ENCODE assay signal across 9 cellular contexts in the genomic region with DNA sequence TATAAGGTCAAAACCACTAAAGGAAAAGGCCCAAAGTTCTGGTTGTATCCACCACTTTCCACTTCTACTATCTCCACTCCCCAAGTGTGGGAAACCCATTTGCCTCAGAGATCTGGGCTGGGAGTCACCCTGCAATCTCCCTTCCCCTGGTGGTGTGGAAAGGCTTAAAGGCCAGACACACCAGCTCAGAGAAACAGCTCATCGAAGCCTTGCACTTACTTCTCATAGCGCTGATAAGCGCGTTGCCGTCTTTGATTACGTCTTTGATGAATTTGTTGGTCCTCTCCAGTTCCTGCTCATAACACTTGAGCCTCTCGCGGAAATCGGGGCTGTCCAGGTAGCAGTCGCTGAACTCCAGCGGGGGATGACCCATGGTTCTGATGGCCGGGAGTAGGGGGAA. TPM values are rescaled to one million over a fixed set of nuclear protein-coding genes. Genes with fewer than 3 reads are reported as not detected.
DNase-seq lines count a peak whose midpoint lies in the region; ATAC-seq, FAIRE-seq and TF ChIP-seq lines count a peak whose summit lies in the region.
"Had no signal": no experiment of that assay in that cellular context is flagged by ENCODE, and none has a peak within 500 bp of the region (broad histone marks: within the 10 kb centered on the region; RNA-seq: fewer than 3 reads in every experiment).

No MANE protein-coding gene starts in this region.

- no peak for DNase-seq in T-helper 2 cell treated with Interferon-gamma antibody and Interleukin-4, amounts not matched to agents 5 μg/mL and 100 μg/mL, for 36 hours (ENCODE audit: low spot score)
- no peak for DNase-seq in T-helper 2 cell
- DNase-seq in breast epithelium (ENCODE audit: low spot score in 2 of 2) = no peak
- no peak for DNase-seq in HepG2 (ENCODE audit: low spot score)
- no peak for DNase-seq in tibial artery
- no peak for DNase-seq in activated CD4-positive, alpha-beta T cell treated with anti-CD3 and anti-CD28 coated beads, Interleukin-2, amount 50 U/mL, for 1 hour
- DNase-seq: DND-41 had no signal

- H3K79me2 ChIP-seq in HepG2 (ENCODE audit: insufficient read depth, low read length) = no peaks in the 10 kb centered on the region

- peaks cover 60% of the 10 kb centered on the region for H3K27me3 Mint-ChIP-seq in T-helper 2 cell treated with Interferon-gamma antibody and Interleukin-4, amounts not matched to agents 5 μg/mL and 100 μg/mL, for 36 hours (ENCODE audit: low read depth)

- H3K4me3 Mint-ChIP-seq in T-helper 2 cell treated with Interferon-gamma antibody and Interleukin-4, amounts not matched to agents 5 μg/mL and 100 μg/mL, for 36 hours = peak overlapping the region; percentile 75

- no peak for FAIRE-seq in HepG2 (lab: Jason Lieb, UNC)

- no peaks in the 10 kb centered on the region for H4K20me1 ChIP-seq in HepG2 (ENCODE audit: insufficient read depth, low read length)

- TF ChIP-seq EP300 in HepG2 (IDR thresholded peaks at IDR 0.05; ENCODE audit: low read depth in 2 of 2, low read length in 2 of 2) = no peak
- no peak for TF ChIP-seq EP300 in HepG2 (CRISPR knock-in tag; IDR thresholded peaks at IDR 0.05; ENCODE audit: borderline replicate concordance)

- intact Hi-C loops in breast epithelium (cut with DNase I; ENCODE audit: low total_unique reads) = no loop called here
- intact Hi-C loops in HepG2 (cut with micrococcal nuclease; ENCODE audit: unreplicated experiment) = loop anchor here (5.0 kb wide), 1 partner anchor 65 kb away; the partner anchor contains the start of gene YIPF6
- intact Hi-C loops in tibial artery (cut with DNase I; ENCODE audit: low total_unique reads) = no loop called here

- POLR2A ChIA-PET in HepG2 (lab: Yijun Ruan, JAX) = interaction anchor here (1.6 kb wide), 1 partner anchor 65 kb away, joined by 5 read pairs; no protein-coding TSS in a partner anchor

- ATAC-seq in HepG2 = peak; percentile 21
- ATAC-seq in HG03460 (IDR thresholded peaks at IDR 0.05; ENCODE audit: unreplicated experiment) = no peak
- no peak for ATAC-seq in GM18868 (IDR thresholded peaks at IDR 0.05; ENCODE audit: unreplicated experiment)

- H3K27ac ChIP-seq in breast epithelium = peak overlapping the region; percentile 72 to 92
- H3K27ac ChIP-seq in HepG2 (ENCODE audit: extremely low read length, insufficient read depth, low read length) = no peak overlapping the region
- peak overlapping the region; percentile 80 to 91 for H3K27ac ChIP-seq in tibial artery

- H3K4me1 ChIP-seq in breast epithelium (no peaks in the 10 kb centered on the region), HepG2 (ENCODE audit: insufficient read depth, low read length) (peaks cover 21% of the 10 kb centered on the region), tibial artery (peaks cover 0 to 6% (median 0%) of the 10 kb centered on the region in 4 donors)

- H3K4me3 ChIP-seq in breast epithelium = peak overlapping the region; percentile 59 to 76 (median 63)
- H3K4me3 ChIP-seq in HepG2 (replicated peaks in 1 of 3; ENCODE audit: insufficient read depth in 1 of 3, low read depth in 2 of 3, low read length in 3 of 3) = peak overlapping the region; percentile 67 to 75 (median 72); a peak in 5 of 6 replicates
- H3K4me3 ChIP-seq in tibial artery = peak overlapping the region; percentile 65 to 69

- BruUV-seq in HepG2 (replicated peaks; lab: Mats Ljungman, UMichigan) = TSS peak; percentile 58

- peak overlapping the region; percentile 33 for H3K9ac ChIP-seq in HepG2 (ENCODE audit: insufficient read depth, low read depth, low read length)

- H2AFZ ChIP-seq in HepG2 (ENCODE audit: low read length) = no peak overlapping the region

- H3K27me3 ChIP-seq in breast epithelium (peaks cover 0 to 27% of the 10 kb centered on the region in 2 donors), HepG2 (ENCODE audit: control insufficient read depth in 1 of 2, insufficient read depth in 2 of 2, low read length in 2 of 2) (no peaks in the 10 kb centered on the region; a peak in 1 of 5 replicates), tibial artery (no peaks in the 10 kb centered on the region)

- peaks cover 3% of the 10 kb centered on the region for H3K4me1 Mint-ChIP-seq in T-helper 2 cell treated with Interferon-gamma antibody and Interleukin-4, amounts not matched to agents 5 μg/mL and 100 μg/mL, for 36 hours (ENCODE audit: low read depth)

- CTCF ChIA-PET in HepG2 (lab: Yijun Ruan, JAX; ENCODE audit: low intra/inter-chr PET ratio, low total read pairs) = no interaction called here

- in situ Hi-C loops in HepG2 (cut with HindIII; ENCODE audit: extremely low pct_ligation_motif_present, low pct_unique_long_range_greater_than_20kb) = no loop called here

- H3K36me3 ChIP-seq in breast epithelium = no peaks in the 10 kb centered on the region
- no peaks in the 10 kb centered on the region for H3K36me3 ChIP-seq in HepG2 (replicated peaks in 1 of 2; ENCODE audit: control insufficient read depth in 1 of 2, insufficient read depth in 2 of 2, low read length in 2 of 2)
- H3K36me3 ChIP-seq in tibial artery = no peaks in the 10 kb centered on the region

- no peaks in the 10 kb centered on the region for H3K36me3 Mint-ChIP-seq in T-helper 2 cell treated with Interferon-gamma antibody and Interleukin-4, amounts not matched to agents 5 μg/mL and 100 μg/mL, for 36 hours (ENCODE audit: low read depth)

- WGBS in HepG2 (ENCODE audit: low lambda C conversion rate) = 52% methylated on average over 11 of the region's 12 CpGs

- TF ChIP-seq POLR2A in breast epithelium (IDR thresholded peaks at IDR 0.05) (no peak), HepG2 (IDR thresholded peaks at IDR 0.05; ENCODE audit: insufficient read depth in 1 of 2, low read depth in 2 of 2, low read length in 2 of 2) (no peak)

- no peak for TF ChIP-seq RAD21 in HepG2 (CRISPR knock-in tag; IDR thresholded peaks at IDR 0.05)

- H3K27ac Mint-ChIP-seq in T-helper 2 cell treated with Interferon-gamma antibody and Interleukin-4, amounts not matched to agents 5 μg/mL and 100 μg/mL, for 36 hours = no peak overlapping the region

- H3K9me3 Mint-ChIP-seq in T-helper 2 cell treated with Interferon-gamma antibody and Interleukin-4, amounts not matched to agents 5 μg/mL and 100 μg/mL, for 36 hours = no peaks in the 10 kb centered on the region

- no peak for TF ChIP-seq CTCF in breast epithelium (IDR thresholded peaks at IDR 0.05)
- no peak for TF ChIP-seq CTCF in HepG2 (CRISPR knock-in tag; IDR thresholded peaks at IDR 0.05)
- no peak for TF ChIP-seq CTCF in tibial artery (IDR thresholded peaks at IDR 0.05)

- H3K4me2 ChIP-seq in HepG2 (ENCODE audit: low read depth, low read length) = peak overlapping the region; percentile 89

- H3K9me3 ChIP-seq in breast epithelium (no peaks in the 10 kb centered on the region), HepG2 (ENCODE audit: low read length) (no peaks in the 10 kb centered on the region), tibial artery (peaks cover 0 to 5% (median 0%) of the 10 kb centered on the region in 3 donors)

TF ChIP-seq in HepG2, 621 proteins besides CTCF, POLR2A, EP300 and RAD21 (continues in another document):
- 0 out of 2 replicates have a peak, but pooled peaks have one; percentile 17 for TF ChIP-seq ZBTB38 (CRISPR knock-in tag; IDR thresholded peaks at IDR 0.05)

RNA-seq across cellular contexts. Expression of gene OPHN1, which starts 0.6 kb away (rescaled TPM):
- total RNA-seq in breast epithelium = 10 to 100 TPM in 2 of 3 donors, 1 to 10 TPM in 1; 9.5 to 20.2 (median 14.6) TPM
- total RNA-seq in HepG2 (2016; rRNA removed; fragmentation: Illumina TruSeq; extraction: Trizol) = 1.7 and 29.5 TPM in 2 replicates
- total RNA-seq in HepG2 (2016; cell fraction: cytosol; rRNA removed; fragmentation: Illumina TruSeq; extraction: Trizol; ENCODE audit: low read depth) = 1.9 and 2.5 TPM in 2 replicates
- 1.3 and 1.6 TPM in 2 replicates for total RNA-seq in HepG2 (2016; cell fraction: insoluble cytoplasmic fraction; rRNA removed; fragmentation: Illumina TruSeq; extraction: Trizol)
- total RNA-seq in HepG2 (2016; cell fraction: membrane; rRNA removed; fragmentation: Illumina TruSeq; extraction: Trizol) = 0.83 and 0.93 TPM in 2 replicates
- 4.3 and 5.3 TPM in 2 replicates for total RNA-seq in HepG2 (2016; cell fraction: nucleus; rRNA removed; fragmentation: Illumina TruSeq; extraction: Trizol)
- polyA plus RNA-seq in HepG2 (2011; rRNA removed) = 1.1 and 1.6 TPM in 2 replicates
- 0.68 and 0.94 TPM in 2 replicates for polyA plus RNA-seq in HepG2 (2011; cell fraction: cytosol; rRNA removed)
- 1.5 and 2.6 TPM in 2 replicates for polyA plus RNA-seq in HepG2 (2011; cell fraction: nucleus; rRNA removed)
- 1.0 and 1.7 TPM in 2 replicates for polyA plus RNA-seq in HepG2 (2012)
- 0.06 and 0.07 TPM in 2 replicates for polyA plus RNA-seq in HepG2 (2016; cell fraction: cytosol; fragmentation: Illumina TruSeq; extraction: Trizol; ENCODE audit: low read depth)
- 0.72 and 0.86 TPM in 2 replicates for polyA plus RNA-seq in HepG2 (2016; cell fraction: insoluble cytoplasmic fraction; fragmentation: Illumina TruSeq; extraction: Trizol; ENCODE audit: low read depth)
- polyA plus RNA-seq in HepG2 (2016; cell fraction: membrane; fragmentation: Illumina TruSeq; extraction: Trizol; ENCODE audit: low read depth) = 0.15 TPM in 2 replicates
- 2.3 and 3.2 TPM in 2 replicates for polyA plus RNA-seq in HepG2 (2016; cell fraction: nucleus; fragmentation: Illumina TruSeq; extraction: Trizol; ENCODE audit: insufficient read depth, low read depth)
- 2.3 and 16.7 TPM in 2 replicates for polyA minus RNA-seq in HepG2 (2011; rRNA and poly(A)+ RNA removed; ENCODE audit: low replicate concordance)
- polyA minus RNA-seq in HepG2 (2011; cell fraction: cytosol; rRNA and poly(A)+ RNA removed) = 1.9 and 3.8 TPM in 2 replicates
- polyA minus RNA-seq in HepG2 (2011; cell fraction: nucleus; rRNA and poly(A)+ RNA removed) = 5.3 and 6.0 TPM in 2 replicates
